Comparison of ENCODE assay signal across 1 cellular context in genomic region chr6:73653571-73654424, GRCh38.
TF ChIP-seq lines count a peak whose summit lies in the region.

Gene SLC17A5, minus strand, starts transcription at chr6:73653992. Its CDS starts 106 bp downstream, at chr6:73653886.

TF ChIP-seq in HepG2, 621 proteins besides CTCF, POLR2A, EP300 and RAD21 (continued from another document and continues in another):
- TF ChIP-seq ZNF687 (CRISPR knock-in tag; IDR thresholded peaks at IDR 0.05) (peak; percentile 97), ZNF142 (CRISPR knock-in tag; IDR thresholded peaks at IDR 0.05) (peak; percentile 55; the same call in 1 of the 2 replicates), ZNF44 (CRISPR knock-in tag; IDR thresholded peaks at IDR 0.05) (peak; percentile 82; the same call in 1 of the 2 replicates), THRA (CRISPR knock-in tag; IDR thresholded peaks at IDR 0.05; ENCODE audit: borderline replicate concordance) (no peak), ZNF839 (CRISPR knock-in tag; IDR thresholded peaks at IDR 0.05; ENCODE audit: borderline replicate concordance) (no peak), LBX2 (CRISPR knock-in tag; IDR thresholded peaks at IDR 0.05; ENCODE audit: borderline replicate concordance) (no peak), FUBP1 (CRISPR knock-in tag; IDR thresholded peaks at IDR 0.05; ENCODE audit: borderline replicate concordance) (peak; percentile 75; the same call in 1 of the 2 replicates), MYPOP (CRISPR knock-in tag; IDR thresholded peaks at IDR 0.05) (peak; percentile 95), THAP11 (CRISPR knock-in tag; IDR thresholded peaks at IDR 0.05) (peak; percentile 79), ZMAT3 (CRISPR knock-in tag; conservative IDR thresholded peaks at IDR 0.05) (peak; percentile 85), DMAP1 (CRISPR knock-in tag; IDR thresholded peaks at IDR 0.05) (peak; percentile 78), TP53 (CRISPR knock-in tag; conservative IDR thresholded peaks at IDR 0.05) (no peak), FOSL2 (CRISPR knock-in tag; IDR thresholded peaks at IDR 0.05) (peak; percentile 26; the same call in 1 of the 2 replicates), ZNF574 (CRISPR knock-in tag; IDR thresholded peaks at IDR 0.05) (peak; percentile 89), MED13 (CRISPR knock-in tag; IDR thresholded peaks at IDR 0.05) (peak; percentile 63; the same call in 1 of the 2 replicates), ARNT (IDR thresholded peaks at IDR 0.05) (no peak), ZNF292 (CRISPR knock-in tag; IDR thresholded peaks at IDR 0.05; ENCODE audit: borderline replicate concordance, low read depth) (0 out of 2 replicates have a peak, but pooled peaks have one; percentile 21), TIGD3 (CRISPR knock-in tag; IDR thresholded peaks at IDR 0.05; ENCODE audit: borderline replicate concordance) (0 out of 2 replicates have a peak, but pooled peaks have one; percentile 23), RARA (CRISPR knock-in tag; IDR thresholded peaks at IDR 0.05) (peak; percentile 34; the same call in 1 of the 2 replicates), TRIM22 (IDR thresholded peaks at IDR 0.05) (no peak), FOXK1 (CRISPR knock-in tag; IDR thresholded peaks at IDR 0.05; ENCODE audit: borderline replicate concordance, low read depth) (0 out of 2 replicates have a peak, but pooled peaks have one; percentile 29), ZNF280D (CRISPR knock-in tag; IDR thresholded peaks at IDR 0.05) (peak; percentile 80), E2F1 (CRISPR knock-in tag; IDR thresholded peaks at IDR 0.05) (peak; percentile 74; the same call in 1 of the 2 replicates), NFYB (CRISPR knock-in tag; IDR thresholded peaks at IDR 0.05) (peak; percentile 68)
